11 cellular contexts compared by ENCODE assay signal in genomic region chr10:99870051-99870730, GRCh38.
DNase-seq lines count a peak whose midpoint lies in the region; ATAC-seq and FAIRE-seq lines count a peak whose summit lies in the region.
"Had no signal": no experiment of that assay in that cellular context is flagged by ENCODE, and none has a peak within 500 bp of the region (broad histone marks: within the 10 kb centered on the region; RNA-seq: fewer than 3 reads in every experiment).

No MANE protein-coding gene starts in this region.

- peak; percentile 96 to 97 for ATAC-seq in activated T-cell treated with anti-CD3 and anti-CD28 coated beads, Interleukin-2, amount 50 U/mL, for 72 hours (replicated peaks in 1 of 2)
- ATAC-seq in HG02759 (IDR thresholded peaks at IDR 0.05; ENCODE audit: unreplicated experiment) (no peak), HG02763 (IDR thresholded peaks at IDR 0.05; ENCODE audit: unreplicated experiment) (no peak)

- no peak for FAIRE-seq in RCC 7860 (lab: Jason Lieb, UNC)

- H3K4me1 Mint-ChIP-seq in activated T-cell treated with anti-CD3 and anti-CD28 coated beads, Interleukin-2, amount 50 U/mL, for 72 hours (ENCODE audit: low read depth) = peaks cover 35% of the 10 kb centered on the region
- H3K4me1 Mint-ChIP-seq: H9 had no signal

- peaks cover 95% of the 10 kb centered on the region for H3K27me3 Mint-ChIP-seq in activated T-cell treated with anti-CD3 and anti-CD28 coated beads, Interleukin-2, amount 50 U/mL, for 72 hours (ENCODE audit: low read depth)

- H3K36me3 Mint-ChIP-seq in activated T-cell treated with anti-CD3 and anti-CD28 coated beads, Interleukin-2, amount 50 U/mL, for 72 hours (ENCODE audit: insufficient read depth in 2 of 2) = peaks cover 11 to 19% of the 10 kb centered on the region in 2 donors

- peak overlapping the region; percentile 94 for H3K27ac Mint-ChIP-seq in activated T-cell treated with anti-CD3 and anti-CD28 coated beads, Interleukin-2, amount 50 U/mL, for 72 hours
- H3K27ac Mint-ChIP-seq: H9 had no signal

- peak overlapping the region; percentile 75 to 79 for H3K4me3 Mint-ChIP-seq in activated T-cell treated with anti-CD3 and anti-CD28 coated beads, Interleukin-2, amount 50 U/mL, for 72 hours
- H3K4me3 Mint-ChIP-seq: H9 had no signal

- peaks cover 5 to 13% of the 10 kb centered on the region in 2 donors for H3K9me3 Mint-ChIP-seq in activated T-cell treated with anti-CD3 and anti-CD28 coated beads, Interleukin-2, amount 50 U/mL, for 72 hours

- DNase-seq in Daoy (ENCODE audit: low read depth) (peak; percentile 82), RPMI7951 (ENCODE audit: low read depth) (peak; percentile 70), NCI-H1092 treated with DMSO at 0.1 percent for 48 hours (lab: John Stamatoyannopoulos, UW) (no peak), RCC 7860 (ENCODE audit: low spot score) (no peak)
- DNase-seq in activated T-cell treated with anti-CD3 and anti-CD28 coated beads, Interleukin-2, amount 50 U/mL, for 72 hours = peak; percentile 60 to 71
- DNase-seq in stimulated activated CD4-positive, alpha-beta T cell treated with anti-CD3 and anti-CD28 coated beads, Interleukin-12 subunit alpha, Interleukin-12 subunit beta, amount 100 ng/mL, for 24 hours (ENCODE audit: low read depth in 2 of 2) = peak; percentile 16 to 32
- DNase-seq: anterior cingulate cortex, H9, mesenchymal stem cell had no signal

Comparison
In these comparisons a context has a peak if more than half of its experiments do, and no peak if none do; other contexts are left out.
1. DNase-seq: peak in Daoy (single experiment), RPMI7951 (single experiment), activated T-cell treated with anti-CD3 and anti-CD28 coated beads, Interleukin-2, amount 50 U/mL, for 72 hours (2 of 2) and stimulated activated CD4-positive, alpha-beta T cell treated with anti-CD3 and anti-CD28 coated beads, Interleukin-12 subunit alpha, Interleukin-12 subunit beta, amount 100 ng/mL, for 24 hours (2 of 2); none in NCI-H1092 treated with DMSO at 0.1 percent for 48 hours (single experiment) and RCC 7860 (single experiment).
2. ATAC-seq: peak in activated T-cell treated with anti-CD3 and anti-CD28 coated beads, Interleukin-2, amount 50 U/mL, for 72 hours (2 of 2); none in HG02759 (single experiment) and HG02763 (single experiment).